12 cellular contexts compared by ENCODE assay signal in the genomic region with DNA sequence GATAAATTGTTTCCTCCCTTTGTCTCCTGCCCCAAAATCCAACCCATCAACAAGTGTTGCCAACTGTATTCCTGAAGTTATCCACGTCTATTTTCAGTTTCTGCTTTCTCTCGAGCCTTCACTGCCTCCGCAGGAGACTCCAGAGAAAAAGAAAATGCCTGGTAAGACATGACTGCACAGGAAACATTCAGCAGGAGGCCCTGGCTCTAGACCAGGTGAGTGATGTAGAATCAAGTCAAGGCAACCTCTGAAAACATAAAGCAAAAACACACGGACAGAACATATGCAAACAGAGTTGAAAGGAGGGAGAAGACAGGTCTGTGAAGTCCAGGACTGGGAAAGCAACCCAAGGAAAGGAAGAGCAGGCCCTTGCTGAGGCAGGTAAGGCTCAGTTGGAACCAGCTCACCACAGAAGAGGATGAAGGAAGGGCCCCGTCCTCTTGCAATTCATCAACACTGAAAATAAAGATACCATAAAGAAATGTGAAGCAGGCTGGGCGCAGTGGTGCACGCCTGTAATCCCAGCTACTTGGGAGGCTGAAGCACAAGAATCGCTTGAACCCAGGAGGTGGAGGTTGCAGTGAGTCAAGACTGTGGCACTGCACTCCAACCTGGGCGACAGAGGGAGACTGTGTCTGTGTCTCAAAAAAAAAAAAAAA. TPM values are rescaled to one million over a fixed set of nuclear protein-coding genes. Genes with fewer than 3 reads are reported as not detected.
DNase-seq lines count a peak whose midpoint lies in the region; ATAC-seq and TF ChIP-seq lines count a peak whose summit lies in the region.
"Had no signal": no experiment of that assay in that cellular context is flagged by ENCODE, and none has a peak within 500 bp of the region (broad histone marks: within the 10 kb centered on the region; RNA-seq: fewer than 3 reads in every experiment).

No MANE protein-coding gene starts in this region.

- peaks cover 29% of the 10 kb centered on the region for H3F3A ChIP-seq in GM23248 (ENCODE audit: insufficient read depth)

- intact Hi-C loops in activated T-helper 2 cell treated with anti-CD3 and anti-CD28 coated beads, Interferon-gamma antibody, Interleukin-2, Interleukin-4, amounts not matched to agents 10 μg/mL and 5 μg/mL and 100 μg/mL, durations not matched to agents 14 hours and 24 hours and 36 hours (cut with micrococcal nuclease), result no loop called here

- TF ChIP-seq CTCF in fibroblast of the aortic adventitia (IDR thresholded peaks at IDR 0.05; ENCODE audit: insufficient read depth, low read length), result no peak

- peak overlapping the region; percentile 34 to 80 (median 62) for H3K4me3 Mint-ChIP-seq in CD4-positive, CD25-positive, alpha-beta regulatory T cell
- H3K4me3 Mint-ChIP-seq in activated T-helper 2 cell treated with anti-CD3 and anti-CD28 coated beads, Interferon-gamma antibody, Interleukin-2, Interleukin-4, amounts not matched to agents 10 μg/mL and 5 μg/mL and 100 μg/mL, durations not matched to agents 14 hours and 24 hours and 36 hours (ENCODE audit: low read depth), result peak overlapping the region; percentile 6

- H3K4me1 ChIP-seq in CD4-positive, CD25-positive, alpha-beta regulatory T cell (ENCODE audit: control insufficient read depth, insufficient read depth, low read length, poor library complexity, severe bottlenecking), result peaks cover 34% of the 10 kb centered on the region
- H3K4me1 ChIP-seq in GM23248 (ENCODE audit: insufficient read depth), result peaks cover 6% of the 10 kb centered on the region

- in situ Hi-C loops in GM23248 (cut with MboI), result no loop called here

- H3K36me3 ChIP-seq in CD4-positive, CD25-positive, alpha-beta regulatory T cell (ENCODE audit: control insufficient read depth, insufficient read depth, low read length), result peaks cover 64% of the 10 kb centered on the region
- H3K36me3 ChIP-seq in GM23248 (ENCODE audit: low read depth), result peaks cover 22% of the 10 kb centered on the region

- 77 to 78% methylated on average over 9 of the region's 9 CpGs for WGBS in GM23248 (ENCODE audit: low coverage in 1 of 2, low lambda C conversion rate in 2 of 2, missing lambda C conversion rate in 2 of 2), 2 experiments

- H3K79me2 ChIP-seq in GM23248 (ENCODE audit: insufficient read depth), result peaks cover 19% of the 10 kb centered on the region

- H3K9me3 ChIP-seq in CD4-positive, CD25-positive, alpha-beta regulatory T cell (ENCODE audit: control insufficient read depth in 2 of 2, low read length in 2 of 2), result no peaks in the 10 kb centered on the region
- no peaks in the 10 kb centered on the region for H3K9me3 ChIP-seq in GM23248 (ENCODE audit: low read depth)

- ATAC-seq in CD4-positive, CD25-positive, alpha-beta regulatory T cell (ENCODE audit: low read depth in 2 of 2), result peak; percentile 83 to 93
- no peak for ATAC-seq in GM18870 (IDR thresholded peaks at IDR 0.05; ENCODE audit: unreplicated experiment)

- peak overlapping the region; percentile 73 for H3K4me3 ChIP-seq in CD4-positive, CD25-positive, alpha-beta regulatory T cell (ENCODE audit: low read depth, low read length)
- no peak overlapping the region for H3K4me3 ChIP-seq in GM23248
- no peak overlapping the region for H3K4me3 ChIP-seq in fibroblast of the aortic adventitia (ENCODE audit: low read depth, low read length)

- H3K27ac Mint-ChIP-seq in CD4-positive, CD25-positive, alpha-beta regulatory T cell, result peak overlapping the region; percentile 91 to 100 (median 93)
- H3K27ac Mint-ChIP-seq in activated T-helper 2 cell treated with anti-CD3 and anti-CD28 coated beads, Interferon-gamma antibody, Interleukin-2, Interleukin-4, amounts not matched to agents 10 μg/mL and 5 μg/mL and 100 μg/mL, durations not matched to agents 14 hours and 24 hours and 36 hours, result peak overlapping the region; percentile 23

- H3K27me3 Mint-ChIP-seq in CD4-positive, CD25-positive, alpha-beta regulatory T cell, result no peaks in the 10 kb centered on the region
- H3K27me3 Mint-ChIP-seq in activated T-helper 2 cell treated with anti-CD3 and anti-CD28 coated beads, Interferon-gamma antibody, Interleukin-2, Interleukin-4, amounts not matched to agents 10 μg/mL and 5 μg/mL and 100 μg/mL, durations not matched to agents 14 hours and 24 hours and 36 hours (ENCODE audit: low read depth), result no peaks in the 10 kb centered on the region

- H3K27me3 ChIP-seq in CD4-positive, CD25-positive, alpha-beta regulatory T cell (ENCODE audit: control insufficient read depth, insufficient read depth, low read length), result no peaks in the 10 kb centered on the region
- no peaks in the 10 kb centered on the region for H3K27me3 ChIP-seq in GM23248 (replicated peaks; ENCODE audit: insufficient read depth)

- H3K9me3 Mint-ChIP-seq in CD4-positive, CD25-positive, alpha-beta regulatory T cell, result no peaks in the 10 kb centered on the region
- H3K9me3 Mint-ChIP-seq in activated T-helper 2 cell treated with anti-CD3 and anti-CD28 coated beads, Interferon-gamma antibody, Interleukin-2, Interleukin-4, amounts not matched to agents 10 μg/mL and 5 μg/mL and 100 μg/mL, durations not matched to agents 14 hours and 24 hours and 36 hours, result no peaks in the 10 kb centered on the region

- H3K9me2 ChIP-seq in GM23248 (ENCODE audit: insufficient read depth), result no peaks in the 10 kb centered on the region

- peaks cover 0 to 41% (median 30%) of the 10 kb centered on the region in 4 donors for H3K4me1 Mint-ChIP-seq in CD4-positive, CD25-positive, alpha-beta regulatory T cell
- H3K4me1 Mint-ChIP-seq in activated T-helper 2 cell treated with anti-CD3 and anti-CD28 coated beads, Interferon-gamma antibody, Interleukin-2, Interleukin-4, amounts not matched to agents 10 μg/mL and 5 μg/mL and 100 μg/mL, durations not matched to agents 14 hours and 24 hours and 36 hours (ENCODE audit: low read depth), result peaks cover 23% of the 10 kb centered on the region

- peak overlapping the region; percentile 34 for H3K4me2 ChIP-seq in GM23248 (ENCODE audit: unreplicated experiment)

- H4K20me1 ChIP-seq in GM23248 (ENCODE audit: insufficient read depth), result no peaks in the 10 kb centered on the region

- no peak overlapping the region for H2AFZ ChIP-seq in GM23248

- peaks cover 45% of the 10 kb centered on the region for H3K36me3 Mint-ChIP-seq in CD4-positive, CD25-positive, alpha-beta regulatory T cell
- peaks cover 66% of the 10 kb centered on the region for H3K36me3 Mint-ChIP-seq in activated T-helper 2 cell treated with anti-CD3 and anti-CD28 coated beads, Interferon-gamma antibody, Interleukin-2, Interleukin-4, amounts not matched to agents 10 μg/mL and 5 μg/mL and 100 μg/mL, durations not matched to agents 14 hours and 24 hours and 36 hours (ENCODE audit: low read depth)

- H3K27ac ChIP-seq in CD4-positive, CD25-positive, alpha-beta regulatory T cell (ENCODE audit: insufficient read depth, low read length, poor library complexity, severe bottlenecking), result peak overlapping the region; percentile 68
- H3K27ac ChIP-seq in GM23248, result peak overlapping the region; percentile 48
- H3K27ac ChIP-seq in caudate nucleus (ENCODE audit: low read depth, low read length), result no peak overlapping the region

- H3K9ac ChIP-seq in GM23248, result peak overlapping the region; percentile 2; the same call in 1 of the 2 replicates

- DNase-seq in CD4-positive, CD25-positive, alpha-beta regulatory T cell, result peak in 2 of 3 donors; percentile 46 to 66
- DNase-seq in GM23248, result peak; percentile 29
- peak; percentile 10 for DNase-seq in activated T-helper 2 cell treated with anti-CD3 and anti-CD28 coated beads, Interferon-gamma antibody, Interleukin-2, Interleukin-4, amounts not matched to agents 10 μg/mL and 5 μg/mL and 100 μg/mL, durations not matched to agents 14 hours and 24 hours and 36 hours (ENCODE audit: low spot score)
- peak; percentile 64 for DNase-seq in fibroblast of the aortic adventitia (ENCODE audit: low read depth)
- no peak for DNase-seq in caudate nucleus (lab: John Stamatoyannopoulos, UW)
- no peak for DNase-seq in effector CD8-positive, alpha-beta T cell (lab: John Stamatoyannopoulos, UW)
- no peak for DNase-seq in GM19238 (ENCODE audit: insufficient read length, low spot score)
- DNase-seq: hypothalamus, midbrain had no signal

RNA-seq across cellular contexts. Expression of a gene that starts 8.9 kb away (rescaled TPM):
- total RNA-seq in CD4-positive, CD25-positive, alpha-beta regulatory T cell, result 74.7 TPM
- polyA plus RNA-seq in CD4-positive, CD25-positive, alpha-beta regulatory T cell, result 10 to 100 TPM; 11.0 to 23.0 (median 18.9) TPM
- 16.6 and 27.8 TPM in 2 replicates for total RNA-seq in GM23248 (2014; rRNA removed; shearing (Covaris generic))
- polyA plus RNA-seq in GM23248 (2016; fragmentation: Nextera tagmentation; extraction: Ambion mirVana), result 13.0 and 15.7 TPM in 2 replicates
- 43.4 and 50.0 TPM in 2 replicates for total RNA-seq in activated T-helper 2 cell treated with anti-CD3 and anti-CD28 coated beads, Interferon-gamma antibody, Interleukin-2, Interleukin-4, amounts not matched to agents 10 μg/mL and 5 μg/mL and 100 μg/mL, durations not matched to agents 14 hours and 24 hours and 36 hours
- total RNA-seq in fibroblast of the aortic adventitia (ENCODE audit: low replicate concordance), result 32.0 and 44.9 TPM in 2 replicates

RNA-seq across cellular contexts. Expression of a gene that starts 9.7 kb away (rescaled TPM):
- not detected for total RNA-seq in CD4-positive, CD25-positive, alpha-beta regulatory T cell
- under 1 TPM in 1 of 4 donors, not detected in 3; 0.09 TPM for polyA plus RNA-seq in CD4-positive, CD25-positive, alpha-beta regulatory T cell
- total RNA-seq in GM23248 (2014; rRNA removed; shearing (Covaris generic)), result not detected in 2 replicates
- polyA plus RNA-seq in GM23248 (2016; fragmentation: Nextera tagmentation; extraction: Ambion mirVana), result not detected in 2 replicates
- not detected in 2 replicates for total RNA-seq in activated T-helper 2 cell treated with anti-CD3 and anti-CD28 coated beads, Interferon-gamma antibody, Interleukin-2, Interleukin-4, amounts not matched to agents 10 μg/mL and 5 μg/mL and 100 μg/mL, durations not matched to agents 14 hours and 24 hours and 36 hours
- total RNA-seq in fibroblast of the aortic adventitia (ENCODE audit: low replicate concordance), result not detected in 2 replicates
- total RNA-seq: pulmonary artery endothelial cell, temporal lobe had no signal

RNA-seq across cellular contexts. Expression of a gene that starts 34.4 kb away (rescaled TPM):
- 41.8 TPM for total RNA-seq in CD4-positive, CD25-positive, alpha-beta regulatory T cell
- 10 to 100 TPM; 18.6 to 24.8 (median 21.9) TPM for polyA plus RNA-seq in CD4-positive, CD25-positive, alpha-beta regulatory T cell
- total RNA-seq in GM23248 (2014; rRNA removed; shearing (Covaris generic)), result 16.4 and 31.7 TPM in 2 replicates
- 11.2 and 15.4 TPM in 2 replicates for polyA plus RNA-seq in GM23248 (2016; fragmentation: Nextera tagmentation; extraction: Ambion mirVana)
- 26.3 and 28.0 TPM in 2 replicates for total RNA-seq in activated T-helper 2 cell treated with anti-CD3 and anti-CD28 coated beads, Interferon-gamma antibody, Interleukin-2, Interleukin-4, amounts not matched to agents 10 μg/mL and 5 μg/mL and 100 μg/mL, durations not matched to agents 14 hours and 24 hours and 36 hours
- total RNA-seq in fibroblast of the aortic adventitia (ENCODE audit: low replicate concordance), result 7.7 and 26.4 TPM in 2 replicates

RNA-seq across cellular contexts. Expression of a gene that starts 53.9 kb away (rescaled TPM):
- total RNA-seq in CD4-positive, CD25-positive, alpha-beta regulatory T cell, result 5.0 TPM
- polyA plus RNA-seq in CD4-positive, CD25-positive, alpha-beta regulatory T cell, result 1 to 10 TPM in 1 of 4 donors, under 1 TPM in 2, not detected in 1; 0.65 to 1.0 (median 0.68) TPM
- total RNA-seq in GM23248 (2014; rRNA removed; shearing (Covaris generic)), result 7.0 and 7.6 TPM in 2 replicates
- 2.0 and 2.8 TPM in 2 replicates for polyA plus RNA-seq in GM23248 (2016; fragmentation: Nextera tagmentation; extraction: Ambion mirVana)
- total RNA-seq in activated T-helper 2 cell treated with anti-CD3 and anti-CD28 coated beads, Interferon-gamma antibody, Interleukin-2, Interleukin-4, amounts not matched to agents 10 μg/mL and 5 μg/mL and 100 μg/mL, durations not matched to agents 14 hours and 24 hours and 36 hours, result 1.1 and 1.6 TPM in 2 replicates
- 3.8 and 5.1 TPM in 2 replicates for total RNA-seq in fibroblast of the aortic adventitia (ENCODE audit: low replicate concordance)

RNA-seq across cellular contexts. Expression of a gene that starts 57.3 kb away (rescaled TPM):
- total RNA-seq in CD4-positive, CD25-positive, alpha-beta regulatory T cell, result 34.4 TPM
- polyA plus RNA-seq in CD4-positive, CD25-positive, alpha-beta regulatory T cell, result 10 to 100 TPM; 16.7 to 46.6 (median 26.2) TPM
- 39.3 and 52.9 TPM in 2 replicates for total RNA-seq in GM23248 (2014; rRNA removed; shearing (Covaris generic))
- polyA plus RNA-seq in GM23248 (2016; fragmentation: Nextera tagmentation; extraction: Ambion mirVana), result 16.6 and 17.7 TPM in 2 replicates
- total RNA-seq in activated T-helper 2 cell treated with anti-CD3 and anti-CD28 coated beads, Interferon-gamma antibody, Interleukin-2, Interleukin-4, amounts not matched to agents 10 μg/mL and 5 μg/mL and 100 μg/mL, durations not matched to agents 14 hours and 24 hours and 36 hours, result 21.3 and 22.6 TPM in 2 replicates
- total RNA-seq in fibroblast of the aortic adventitia (ENCODE audit: low replicate concordance), result 40.8 and 78.4 TPM in 2 replicates

Comparison
In these comparisons a context has a peak if more than half of its experiments do, and no peak if none do; other contexts are left out.
1. DNase-seq: peak in CD4-positive, CD25-positive, alpha-beta regulatory T cell (2 of 3), GM23248 (single experiment), activated T-helper 2 cell treated with anti-CD3 and anti-CD28 coated beads, Interferon-gamma antibody, Interleukin-2, Interleukin-4, amounts not matched to agents 10 μg/mL and 5 μg/mL and 100 μg/mL, durations not matched to agents 14 hours and 24 hours and 36 hours (single experiment) and fibroblast of the aortic adventitia (single experiment); none in caudate nucleus (0 of 61), effector CD8-positive, alpha-beta T cell (single experiment) and GM19238 (single experiment).